Comparison of ENCODE assay signal across 21 cellular contexts in genomic region chr13:109541081-109541480, GRCh38.
"Had no signal": no experiment of that assay in that cellular context is flagged by ENCODE, and none has a peak within 500 bp of the region (broad histone marks: within the 10 kb centered on the region; RNA-seq: fewer than 3 reads in every experiment).

No MANE protein-coding gene starts in this region.

- ATAC-seq: esophagus mucosa; gastrocnemius medialis; left colon; naive thymus-derived CD4-positive, alpha-beta T cell; sciatic nerve; stimulated activated memory B cell treated with anti-CD40 and anti-IgM and Interleukin-4, amounts not matched to agents 10 μg/mL and 1 μg/mL and 100 μg/mL, for 72 hours; upper lobe of right lung had no signal

- DNase-seq: effector memory CD4-positive, alpha-beta T cell; gastrocnemius medialis; immature natural killer cell; kidney; left colon; mammary epithelial cell; naive thymus-derived CD4-positive, alpha-beta T cell; nephron progenitor cell; spleen; stimulated activated CD4-positive, alpha-beta T cell treated with anti-CD3 and anti-CD28 coated beads, Interleukin-15, amount 100 ng/mL, for 24 hours; stimulated activated CD4-positive, alpha-beta T cell treated with anti-CD3 and anti-CD28 coated beads, Interleukin-1b, Interleukin-23, amount 100 ng/mL, for 48 hours; stimulated activated CD4-positive, alpha-beta T cell treated with anti-CD3 and anti-CD28 coated beads, Interleukin-4, amount 100 ng/mL, for 24 hours; tibial artery; upper lobe of right lung had no signal

- H3K36me3 Mint-ChIP-seq: immature natural killer cell; stimulated activated memory B cell treated with anti-CD40 and anti-IgM and Interleukin-4, amounts not matched to agents 10 μg/mL and 1 μg/mL and 100 μg/mL, for 72 hours had no signal

- H3K9me3 ChIP-seq: gastrocnemius medialis, prostate gland, spleen, tibial artery, upper lobe of right lung, vagina had no signal

- H3K9me3 Mint-ChIP-seq: nephron progenitor cell; stimulated activated memory B cell treated with anti-CD40 and anti-IgM and Interleukin-4, amounts not matched to agents 10 μg/mL and 1 μg/mL and 100 μg/mL, for 72 hours; stimulated activated naive CD8-positive, alpha-beta T cell treated with anti-CD3 and anti-CD28 coated beads, Interleukin-15, Interleukin-2, amounts not matched to agents 100 ng/mL and 50 ng/mL, for 24 hours had no signal

- H3K27ac ChIP-seq: gastrocnemius medialis, parathyroid adenoma, prostate gland, spleen, tibial artery, upper lobe of right lung, vagina had no signal

- H3K4me3 ChIP-seq: gastrocnemius medialis, prostate gland, spleen, tibial artery, upper lobe of right lung, vagina had no signal

- H3K27ac Mint-ChIP-seq: immature natural killer cell; naive thymus-derived CD4-positive, alpha-beta T cell; nephron progenitor cell; stimulated activated memory B cell treated with anti-CD40 and anti-IgM and Interleukin-4, amounts not matched to agents 10 μg/mL and 1 μg/mL and 100 μg/mL, for 72 hours; stimulated activated naive CD8-positive, alpha-beta T cell treated with anti-CD3 and anti-CD28 coated beads, Interleukin-15, Interleukin-2, amounts not matched to agents 100 ng/mL and 50 ng/mL, for 24 hours had no signal

- H3K36me3 ChIP-seq: gastrocnemius medialis, prostate gland, spleen, tibial artery, upper lobe of right lung, vagina had no signal

- H3K27me3 ChIP-seq: gastrocnemius medialis, tibial artery, upper lobe of right lung, vagina had no signal

- H3K4me1 ChIP-seq: gastrocnemius medialis, parathyroid adenoma, prostate gland, spleen, tibial artery, upper lobe of right lung, vagina had no signal

- H3K4me3 Mint-ChIP-seq: immature natural killer cell; naive thymus-derived CD4-positive, alpha-beta T cell; nephron progenitor cell; stimulated activated memory B cell treated with anti-CD40 and anti-IgM and Interleukin-4, amounts not matched to agents 10 μg/mL and 1 μg/mL and 100 μg/mL, for 72 hours; stimulated activated naive CD8-positive, alpha-beta T cell treated with anti-CD3 and anti-CD28 coated beads, Interleukin-15, Interleukin-2, amounts not matched to agents 100 ng/mL and 50 ng/mL, for 24 hours had no signal

- H3K4me1 Mint-ChIP-seq: immature natural killer cell; stimulated activated memory B cell treated with anti-CD40 and anti-IgM and Interleukin-4, amounts not matched to agents 10 μg/mL and 1 μg/mL and 100 μg/mL, for 72 hours had no signal

- H3K27me3 Mint-ChIP-seq: stimulated activated memory B cell treated with anti-CD40 and anti-IgM and Interleukin-4, amounts not matched to agents 10 μg/mL and 1 μg/mL and 100 μg/mL, for 72 hours; stimulated activated naive CD8-positive, alpha-beta T cell treated with anti-CD3 and anti-CD28 coated beads, Interleukin-15, Interleukin-2, amounts not matched to agents 100 ng/mL and 50 ng/mL, for 24 hours had no signal
